Comparison of ENCODE assay signal across 8 cellular contexts in genomic region chr6:135144678-135145508, GRCh38. TPM values are rescaled to one million over a fixed set of nuclear protein-coding genes. Genes with fewer than 3 reads are reported as not detected.
DNase-seq lines count a peak whose midpoint lies in the region; FAIRE-seq and TF ChIP-seq lines count a peak whose summit lies in the region.

No MANE protein-coding gene starts in this region.

- H3K4me3 Mint-ChIP-seq in activated naive CD4-positive, alpha-beta T cell treated with anti-CD3 and anti-CD28 coated beads, Interleukin-2, amount 50 U/mL, for 24 hours, result peak overlapping the region; percentile 79

- H3K27me3 ChIP-seq in KMS-11 (ENCODE audit: insufficient read depth, low read depth), result no peaks in the 10 kb centered on the region
- H3K27me3 ChIP-seq in uterus, result no peaks in the 10 kb centered on the region

- peaks cover 16% of the 10 kb centered on the region for H3K4me1 ChIP-seq in KMS-11 (ENCODE audit: low read depth, poor library complexity, severe bottlenecking)
- no peaks in the 10 kb centered on the region for H3K4me1 ChIP-seq in uterus

- no peaks in the 10 kb centered on the region for H3K36me3 Mint-ChIP-seq in activated naive CD4-positive, alpha-beta T cell treated with anti-CD3 and anti-CD28 coated beads, Interleukin-2, amount 50 U/mL, for 24 hours

- no peak for TF ChIP-seq POLR2A in uterus (IDR thresholded peaks at IDR 0.05)

- H3K27me3 Mint-ChIP-seq in activated naive CD4-positive, alpha-beta T cell treated with anti-CD3 and anti-CD28 coated beads, Interleukin-2, amount 50 U/mL, for 24 hours, result no peaks in the 10 kb centered on the region

- no peaks in the 10 kb centered on the region for H3K9me3 ChIP-seq in uterus

- TF ChIP-seq CTCF in KMS-11 (conservative IDR thresholded peaks at IDR 0.05; ENCODE audit: low read depth, low read length) (peak; percentile 78), VCaP (conservative IDR thresholded peaks at IDR 0.05) (peak; percentile 50), uterus (IDR thresholded peaks at IDR 0.05) (no peak)

- peaks cover 62% of the 10 kb centered on the region for H3K4me1 Mint-ChIP-seq in activated naive CD4-positive, alpha-beta T cell treated with anti-CD3 and anti-CD28 coated beads, Interleukin-2, amount 50 U/mL, for 24 hours

- H3K4me3 ChIP-seq in KMS-11 (IDR thresholded peaks at IDR 0.05; ENCODE audit: insufficient read depth, low read depth, low read length) (no peak overlapping the region), uterus (no peak overlapping the region)

- H3K9ac ChIP-seq in KMS-11, result no peak overlapping the region

- H3K27ac ChIP-seq in KMS-11, result no peak overlapping the region
- no peak overlapping the region for H3K27ac ChIP-seq in VCaP
- no peak overlapping the region for H3K27ac ChIP-seq in uterus

- no peaks in the 10 kb centered on the region for H3K9me3 Mint-ChIP-seq in activated naive CD4-positive, alpha-beta T cell treated with anti-CD3 and anti-CD28 coated beads, Interleukin-2, amount 50 U/mL, for 24 hours

- FAIRE-seq in islet of Langerhans (lab: Jason Lieb, UNC) (peak; percentile 73), urothelium cell line (lab: Jason Lieb, UNC) (no peak)

- no peaks in the 10 kb centered on the region for H3K79me2 ChIP-seq in KMS-11 (ENCODE audit: insufficient read depth, low read depth)

- H4K20me1 ChIP-seq in KMS-11 (ENCODE audit: insufficient read depth), result no peaks in the 10 kb centered on the region

- H3K4me2 ChIP-seq in KMS-11, result peak overlapping the region; percentile 17; the same call in 1 of the 2 replicates

- H2AFZ ChIP-seq in KMS-11 (ENCODE audit: low read depth), result no peak overlapping the region

- no peak for DNase-seq in activated naive CD4-positive, alpha-beta T cell treated with Interleukin-2 at 50 U/mL for 16 hours
- peak; percentile 24 for DNase-seq in urothelium cell line (ENCODE audit: low spot score)
- DNase-seq in SHP77 treated with DMSO at 0.1 percent for 48 hours (lab: John Stamatoyannopoulos, UW), result no peak
- DNase-seq in uterus, result no peak

- peak overlapping the region; percentile 97 for H3K27ac Mint-ChIP-seq in activated naive CD4-positive, alpha-beta T cell treated with anti-CD3 and anti-CD28 coated beads, Interleukin-2, amount 50 U/mL, for 24 hours

- intact Hi-C loops in uterus (cut with DNase I; ENCODE audit: low total_unique reads), result no loop called here

- H3K36me3 ChIP-seq in KMS-11 (ENCODE audit: insufficient read depth) (no peaks in the 10 kb centered on the region), uterus (no peaks in the 10 kb centered on the region)

RNA-seq across cellular contexts. Expression of gene MYB, which starts 36.2 kb away (rescaled TPM):
- total RNA-seq in uterus, result 1 to 10 TPM in 1 of 4 donors, under 1 TPM in 2, not detected in 1; 0.18 to 4.0 (median 0.59) TPM

Comparison
In these comparisons a context has a peak if more than half of its experiments do, and no peak if none do; other contexts are left out.
1. CTCF ChIP-seq: peak in KMS-11 (single experiment) and VCaP (single experiment); none in uterus (0 of 4).